8 cellular contexts compared by ENCODE assay signal in the genomic region with DNA sequence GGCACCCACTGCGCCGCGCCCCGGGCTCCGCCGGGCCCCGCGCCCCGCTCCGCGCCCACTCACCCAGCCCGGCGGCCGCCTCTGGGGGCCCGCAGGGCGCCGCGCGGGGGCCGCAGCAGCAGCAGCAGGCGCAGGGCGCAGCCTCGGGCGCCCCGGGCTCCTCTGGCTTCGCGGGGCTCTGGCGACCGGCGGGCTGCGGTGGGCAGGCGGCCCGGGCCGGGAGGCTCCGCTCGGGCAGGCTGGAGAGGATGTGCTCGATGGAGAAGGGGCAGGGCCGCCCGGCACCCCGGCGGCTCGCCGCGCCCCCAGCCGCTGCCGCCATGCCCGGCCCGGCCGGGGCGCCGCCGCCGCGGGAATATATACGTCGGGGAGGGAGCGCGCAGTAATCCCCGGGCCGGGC. TPM values are rescaled to one million over a fixed set of nuclear protein-coding genes. Genes with fewer than 3 reads are reported as not detected.
DNase-seq lines count a peak whose midpoint lies in the region; ATAC-seq and TF ChIP-seq lines count a peak whose summit lies in the region.

A gene with protein sequence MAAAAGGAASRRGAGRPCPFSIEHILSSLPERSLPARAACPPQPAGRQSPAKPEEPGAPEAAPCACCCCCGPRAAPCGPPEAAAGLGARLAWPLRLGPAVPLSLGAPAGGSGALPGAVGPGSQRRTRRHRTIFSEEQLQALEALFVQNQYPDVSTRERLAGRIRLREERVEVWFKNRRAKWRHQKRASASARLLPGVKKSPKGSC (minus strand): TSS at position 331 of the 400 bp plus-strand sequence. CDS start 9 bp downstream, at position 322.

- H3K27ac Mint-ChIP-seq in activated T-cell treated with anti-CD3 and anti-CD28 coated beads, Interleukin-2, amount 50 U/mL, for 72 hours = no peak within 1 kb of the TSS
- H3K27ac Mint-ChIP-seq in activated CD8-positive, alpha-beta T cell treated with anti-CD3 and anti-CD28 coated beads for 36 hours = no peak within 1 kb of the TSS

- no peak for TF ChIP-seq POLR2A in testis (IDR thresholded peaks at IDR 0.05)

- POLR2A ChIA-PET in activated CD8-positive, alpha-beta T cell treated with anti-CD3 and anti-CD28 coated beads for 36 hours (lab: Charles Lee) = no interaction called here

- no peak for DNase-seq in activated T-cell treated with anti-CD3 and anti-CD28 coated beads, Interleukin-2, amount 50 U/mL, for 72 hours
- DNase-seq in activated T-cell treated with anti-CD3 and anti-CD28 coated beads for 4 hours (no peak), lung (ENCODE audit: low spot score) (no peak), testis (no peak), substantia nigra (lab: John Stamatoyannopoulos, UW) (no peak)
- no peak for DNase-seq in activated CD8-positive, alpha-beta T cell treated with anti-CD3 and anti-CD28 coated beads for 36 hours

- CTCF ChIA-PET in activated CD8-positive, alpha-beta T cell treated with anti-CD3 and anti-CD28 coated beads for 36 hours (lab: Charles Lee) = no interaction called here

- H3K9me3 Mint-ChIP-seq in activated T-cell treated with anti-CD3 and anti-CD28 coated beads, Interleukin-2, amount 50 U/mL, for 72 hours = no peaks in the 10 kb centered on the region
- no peaks in the 10 kb centered on the region for H3K9me3 Mint-ChIP-seq in activated CD8-positive, alpha-beta T cell treated with anti-CD3 and anti-CD28 coated beads for 36 hours

- peak within 1 kb of the TSS; percentile 20 for H3K4me3 ChIP-seq in lung
- peak within 1 kb of the TSS; percentile 18 to 34 for H3K4me3 ChIP-seq in testis

- intact Hi-C loops in activated CD8-positive, alpha-beta T cell treated with anti-CD3 and anti-CD28 coated beads for 36 hours (cut with micrococcal nuclease) = no loop called here
- intact Hi-C loops in testis (cut with DNase I; ENCODE audit: low total_unique reads) = no loop called here

- H3K27me3 Mint-ChIP-seq in activated T-cell treated with anti-CD3 and anti-CD28 coated beads, Interleukin-2, amount 50 U/mL, for 72 hours (ENCODE audit: low read depth) = peaks cover 55% of the 10 kb centered on the region
- H3K27me3 Mint-ChIP-seq in activated CD8-positive, alpha-beta T cell treated with anti-CD3 and anti-CD28 coated beads for 36 hours = peaks cover 28% of the 10 kb centered on the region

- peak within 1 kb of the TSS; percentile 73 to 81 for H3K4me3 Mint-ChIP-seq in activated T-cell treated with anti-CD3 and anti-CD28 coated beads, Interleukin-2, amount 50 U/mL, for 72 hours
- H3K4me3 Mint-ChIP-seq in activated CD8-positive, alpha-beta T cell treated with anti-CD3 and anti-CD28 coated beads for 36 hours = peak within 1 kb of the TSS; percentile 42

- peak in 1 of 2 donors; percentile 22 for ATAC-seq in activated T-cell treated with anti-CD3 and anti-CD28 coated beads, Interleukin-2, amount 50 U/mL, for 72 hours (replicated peaks in 1 of 2)
- ATAC-seq in activated CD8-positive, alpha-beta T cell treated with anti-CD3 and anti-CD28 coated beads for 36 hours = peak; percentile 14
- ATAC-seq in lung (ENCODE audit: insufficient read depth, low FRiP score) (no peak), GM18498 (IDR thresholded peaks at IDR 0.05; ENCODE audit: unreplicated experiment) (no peak), HG03354 (IDR thresholded peaks at IDR 0.05; ENCODE audit: poor library complexity, severe bottlenecking, unreplicated experiment) (no peak)

- H3K27me3 ChIP-seq in lung (ENCODE audit: control insufficient read depth, insufficient read depth) (peaks cover 22% of the 10 kb centered on the region), testis (no peaks in the 10 kb centered on the region)

- WGBS in lung, 2 donors = 0 to 3% methylated on average over 1 to 60 of the region's 60 CpGs
- 0 to 4% methylated on average over 36 to 46 of the region's 60 CpGs for WGBS in testis, 2 donors

- peaks cover 2 to 7% of the 10 kb centered on the region in 2 donors for H3K36me3 Mint-ChIP-seq in activated T-cell treated with anti-CD3 and anti-CD28 coated beads, Interleukin-2, amount 50 U/mL, for 72 hours (ENCODE audit: insufficient read depth in 2 of 2)
- H3K36me3 Mint-ChIP-seq in activated CD8-positive, alpha-beta T cell treated with anti-CD3 and anti-CD28 coated beads for 36 hours (ENCODE audit: low read depth) = no peaks in the 10 kb centered on the region

- H3K4me1 ChIP-seq in lung (ENCODE audit: control insufficient read depth in 2 of 2, insufficient read depth in 2 of 2, low read length in 2 of 2) (peaks cover 0 to 8% of the 10 kb centered on the region in 2 donors), testis (no peaks in the 10 kb centered on the region)

- H3K27ac ChIP-seq in lung (ENCODE audit: low read depth in 1 of 2, low read length in 1 of 2) = no peak within 1 kb of the TSS
- no peak within 1 kb of the TSS for H3K27ac ChIP-seq in testis
- H3K27ac ChIP-seq in substantia nigra (ENCODE audit: low read depth, low read length, poor library complexity, severe bottlenecking) = no peak within 1 kb of the TSS

- H3K4me1 Mint-ChIP-seq in activated T-cell treated with anti-CD3 and anti-CD28 coated beads, Interleukin-2, amount 50 U/mL, for 72 hours (ENCODE audit: low read depth) = peaks cover 9% of the 10 kb centered on the region
- peaks cover 4% of the 10 kb centered on the region for H3K4me1 Mint-ChIP-seq in activated CD8-positive, alpha-beta T cell treated with anti-CD3 and anti-CD28 coated beads for 36 hours (ENCODE audit: low read depth)

- no peak for TF ChIP-seq CTCF in activated CD8-positive, alpha-beta T cell treated with anti-CD3 and anti-CD28 coated beads for 36 hours (IDR thresholded peaks at IDR 0.05)
- TF ChIP-seq CTCF in lung (IDR thresholded peaks at IDR 0.05; ENCODE audit: control extremely low read depth, extremely low read depth) (no peak), testis (IDR thresholded peaks at IDR 0.05) (no peak)

- H3K9me3 ChIP-seq in lung (ENCODE audit: control insufficient read depth in 2 of 2, insufficient read depth in 1 of 2, low read length in 1 of 2) = peaks cover 0 to 7% of the 10 kb centered on the region in 2 donors
- no peaks in the 10 kb centered on the region for H3K9me3 ChIP-seq in testis

- no peaks in the 10 kb centered on the region for H3K36me3 ChIP-seq in lung (ENCODE audit: control insufficient read depth in 2 of 2, insufficient read depth in 2 of 2, low read length in 2 of 2)
- H3K36me3 ChIP-seq in testis (ENCODE audit: low read depth, missing control alignments) = no peaks in the 10 kb centered on the region

RNA-seq across cellular contexts. Expression of the gene that starts here (rescaled TPM):
- total RNA-seq in activated T-cell treated with anti-CD3 and anti-CD28 coated beads, Interleukin-2, amount 50 U/mL, for 72 hours = not detected
- not detected for total RNA-seq in activated CD8-positive, alpha-beta T cell treated with anti-CD3 and anti-CD28 coated beads for 36 hours
- total RNA-seq in lung (not detected), testis (10 to 100 TPM; 15.3 to 16.0 TPM)
- polyA plus RNA-seq in lung (not detected), testis (ENCODE audit: insufficient read depth, low read depth, low replicate concordance) (2.3 TPM)

Comparison
In these comparisons a context has a peak if more than half of its experiments do, and no peak if none do; other contexts are left out.
1. RNA of the gene that starts here (total RNA-seq): 15.3 to 16.0 TPM in testis; not detected in activated T-cell treated with anti-CD3 and anti-CD28 coated beads, Interleukin-2, amount 50 U/mL, for 72 hours, not detected in activated CD8-positive, alpha-beta T cell treated with anti-CD3 and anti-CD28 coated beads for 36 hours and not detected in lung; every median in the first group is over 10 times any median in the second.
2. Peak in ATAC-seq in activated CD8-positive, alpha-beta T cell treated with anti-CD3 and anti-CD28 coated beads for 36 hours; RNA of the gene not detected or under 1 TPM.